Comparison of ENCODE assay signal across 35 cellular contexts in genomic region chr22:43057641-43058040, GRCh38. TPM values are rescaled to one million over a fixed set of nuclear protein-coding genes. Genes with fewer than 3 reads are reported as not detected.
"Had no signal": no experiment of that assay in that cellular context is flagged by ENCODE, and none has a peak within 500 bp of the region (broad histone marks: within the 10 kb centered on the region; RNA-seq: fewer than 3 reads in every experiment).

No MANE protein-coding gene starts in this region.

- ATAC-seq: activated naive CD4-positive, alpha-beta T cell treated with anti-CD3 and anti-CD28 coated beads, Interleukin-2, amount 50 U/mL, for 72 hours; activated naive CD8-positive, alpha-beta T cell treated with anti-CD3 and anti-CD28 coated beads, Interleukin-2, amount 50 U/mL, for 24 hours; activated T-cell treated with anti-CD3 and anti-CD28 coated beads, Interleukin-2, amount 50 U/mL, for 4 hours; activated T-cell treated with anti-CD3 and anti-CD28 coated beads, Interleukin-2, amount 50 U/mL, for 72 hours; activated T-helper 17 cell treated with anti-CD3 and anti-CD28 coated beads, Interleukin-2, amount 50 U/mL, for 72 hours had no signal

- FAIRE-seq: astrocyte, bronchial epithelial cell had no signal

- H3K27me3 ChIP-seq: adrenal gland, ascending aorta, brain microvascular endothelial cell, breast epithelium, cardiac muscle cell had no signal

- H3K9me3 ChIP-seq: adrenal gland, ascending aorta, breast epithelium had no signal

- H3K27ac ChIP-seq: adrenal gland, ascending aorta, brain microvascular endothelial cell, breast epithelium, cardiac muscle cell had no signal

- H3K4me1 ChIP-seq: adrenal gland, ascending aorta, breast epithelium had no signal

- DNase-seq: activated effector memory CD4-positive, alpha-beta T cell treated with anti-CD3 and anti-CD28 coated beads, Interleukin-2, amount 50 U/mL, for 16 hours; activated effector memory CD4-positive, alpha-beta T cell treated with Interleukin-2 at 50 U/mL for 16 hours; activated gamma-delta T cell; activated gamma-delta T cell treated with Interleukin-2 at 50 U/mL for 16 hours; activated naive CD4-positive, alpha-beta T cell; activated naive CD4-positive, alpha-beta T cell treated with anti-CD3 and anti-CD28 coated beads for 36 hours; activated naive CD4-positive, alpha-beta T cell treated with anti-CD3 and anti-CD28 coated beads, Interleukin-2, amount 10 ng/mL, durations not matched to agents 7 days and 5 days; activated naive CD4-positive, alpha-beta T cell treated with anti-CD3 and anti-CD28 coated beads, Interleukin-2, amount 50 U/mL, for 16 hours; activated naive CD4-positive, alpha-beta T cell treated with Interleukin-2 at 50 U/mL for 16 hours; activated naive CD8-positive, alpha-beta T cell treated with anti-CD3 and anti-CD28 coated beads for 36 hours; activated naive CD8-positive, alpha-beta T cell treated with anti-CD3 and anti-CD28 coated beads, Interleukin-2, amount 10 ng/mL, durations not matched to agents 7 days and 5 days; activated naive CD8-positive, alpha-beta T cell treated with anti-CD3 and anti-CD28 coated beads, Interleukin-2, amount 50 U/mL, for 24 hours; activated T-cell treated with anti-CD3 and anti-CD28 coated beads, Interleukin-2, amount 50 U/mL, for 1 hour; activated T-cell treated with anti-CD3 and anti-CD28 coated beads, Interleukin-2, amount 50 U/mL, for 24 hours; activated T-cell treated with anti-CD3 and anti-CD28 coated beads, Interleukin-2, amount 50 U/mL, for 4 hours; activated T-cell treated with anti-CD3 and anti-CD28 coated beads, Interleukin-2, amount 50 U/mL, for 48 hours; activated T-cell treated with anti-CD3 and anti-CD28 coated beads, Interleukin-2, amount 50 U/mL, for 72 hours; adrenal gland; amniotic stem cell; amygdala; anterior cingulate cortex; aorta; brain microvascular endothelial cell; caudate nucleus; central memory CD4-positive, alpha-beta T cell; cerebellar nuclear complex had no signal

- H3K36me3 ChIP-seq: brain microvascular endothelial cell, breast epithelium had no signal

- H3K4me3 ChIP-seq: adrenal gland, ascending aorta, breast epithelium, cardiac muscle cell had no signal

RNA-seq across cellular contexts. Expression of gene BIK, which starts 52.9 kb away (rescaled TPM):
- total RNA-seq: aorta, ascending aorta, cardiac septum, chondrocyte had no signal
